ENCODE assay signal across 21 cellular contexts in genomic region chr20:19565721-19566120, GRCh38.
"Had no signal": no experiment of that assay in that cellular context is flagged by ENCODE, and none has a peak within 500 bp of the region (broad histone marks: within the 10 kb centered on the region; RNA-seq: fewer than 3 reads in every experiment).

No MANE protein-coding gene starts in this region.

- ATAC-seq: foreskin keratinocyte; heart right ventricle; left ventricle myocardium superior; lower lobe of right lung; naive thymus-derived CD8-positive, alpha-beta T cell; sciatic nerve; stimulated activated naive CD8-positive, alpha-beta T cell treated with anti-CD3 and anti-CD28 coated beads, Interleukin-15, Interleukin-2, amounts not matched to agents 100 U/mL and 50 U/mL, for 24 hours had no signal

- H3K4me3 ChIP-seq: coronary artery, heart right ventricle, lower lobe of right lung, prostate gland, right atrium auricular region, testis, tibial artery had no signal

- H3K9me3 ChIP-seq: lower lobe of right lung, prostate gland, right atrium auricular region, testis, tibial artery had no signal

- DNase-seq: foreskin keratinocyte; glutamatergic neuron; heart right ventricle; hypothalamus; immature natural killer cell; islet precursor cell; left ventricle myocardium superior; lower lobe of right lung; naive thymus-derived CD8-positive, alpha-beta T cell; nephron progenitor cell; nucleus accumbens; stimulated activated CD4-positive, alpha-beta T cell treated with anti-CD3 and anti-CD28 coated beads, Interleukin-2, amount 100 ng/mL, for 24 hours; stimulated activated CD4-positive, alpha-beta T cell treated with anti-CD3 and anti-CD28 coated beads, Interleukin-4, amount 100 ng/mL, for 24 hours; stimulated activated naive CD8-positive, alpha-beta T cell treated with anti-CD3 and anti-CD28 coated beads, Interleukin-15, Interleukin-2, amounts not matched to agents 100 U/mL and 50 U/mL, for 24 hours; substantia nigra; tibial artery had no signal

- H3K4me1 ChIP-seq: foreskin keratinocyte, heart right ventricle, lower lobe of right lung, prostate gland, right atrium auricular region, testis had no signal

- H3K36me3 ChIP-seq: heart right ventricle, lower lobe of right lung, prostate gland, right atrium auricular region, tibial artery had no signal

- H3K27ac ChIP-seq: coronary artery, foreskin keratinocyte, heart right ventricle, lower lobe of right lung, prostate gland, right atrium auricular region, testis, tibial artery had no signal

- H3K27me3 ChIP-seq: right atrium auricular region, testis, tibial artery had no signal
